1 cellular context compared by ENCODE assay signal in genomic region chr12:131794061-131794460, GRCh38.
TF ChIP-seq lines count a peak whose summit lies in the region.

No MANE protein-coding gene starts in this region.

TF ChIP-seq in GM23338, 12 proteins besides CTCF, POLR2A, EP300 and RAD21 (continued from another document):
- TF ChIP-seq ZNF462 (CRISPR knock-in tag; IDR thresholded peaks at IDR 0.05) (no peak), CREB1 (CRISPR knock-in tag; IDR thresholded peaks at IDR 0.05; ENCODE audit: low read depth) (no peak), ETS1 (IDR thresholded peaks at IDR 0.05) (no peak), JUNB (IDR thresholded peaks at IDR 0.05; ENCODE audit: unreplicated experiment) (no peak), STAT1 (IDR thresholded peaks at IDR 0.05; ENCODE audit: unreplicated experiment) (no peak), EZH2 (IDR thresholded peaks at IDR 0.05; ENCODE audit: low read depth, unreplicated experiment) (no peak), ZNF114 (CRISPR knock-in tag; IDR thresholded peaks at IDR 0.05) (no peak), NANOG (IDR thresholded peaks at IDR 0.05; ENCODE audit: borderline replicate concordance) (no peak), EZH2phosphoT487 (IDR thresholded peaks at IDR 0.05; ENCODE audit: unreplicated experiment) (no peak), ZNF331 (CRISPR knock-in tag; IDR thresholded peaks at IDR 0.05; ENCODE audit: low read depth) (no peak), POLR2AphosphoS5 (IDR thresholded peaks at IDR 0.05; ENCODE audit: low read depth) (no peak)
TF ChIP-seq in GM23338: peak in this region for 0.
